In the genomic region with DNA sequence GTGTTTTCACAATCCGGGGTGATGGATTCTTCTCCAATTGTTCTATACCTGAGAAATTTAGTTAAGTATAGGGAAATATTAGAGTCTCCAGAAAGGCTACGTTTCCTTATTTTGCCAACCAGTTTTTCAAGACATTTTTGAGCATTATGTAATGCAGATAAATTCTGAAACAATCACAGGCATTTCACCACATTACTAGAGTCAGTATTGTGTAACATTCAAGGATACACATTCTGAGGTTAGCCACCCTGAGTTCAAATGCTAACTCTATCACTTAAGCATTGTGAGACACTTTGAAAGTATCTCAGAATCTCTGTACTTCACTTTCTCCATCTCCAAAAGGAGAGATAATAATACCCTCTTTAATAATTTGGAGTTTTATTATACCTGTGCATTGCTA, we compare ENCODE assay signal across 24 cellular contexts. TPM values are rescaled to one million over a fixed set of nuclear protein-coding genes. Genes with fewer than 3 reads are reported as not detected.
DNase-seq lines count a peak whose midpoint lies in the region; ATAC-seq, FAIRE-seq and TF ChIP-seq lines count a peak whose summit lies in the region.
"Had no signal": no experiment of that assay in that cellular context is flagged by ENCODE, and none has a peak within 500 bp of the region (broad histone marks: within the 10 kb centered on the region; RNA-seq: fewer than 3 reads in every experiment).

No MANE protein-coding gene starts in this region.

- H3K9me1 ChIP-seq in keratinocyte (ENCODE audit: control insufficient read depth, extremely low read depth, insufficient read depth, low read length), result no peaks in the 10 kb centered on the region

- H3K27me3 ChIP-seq in keratinocyte (ENCODE audit: control insufficient read depth, extremely low read depth, insufficient read depth, low read length), result no peaks in the 10 kb centered on the region
- no peaks in the 10 kb centered on the region for H3K27me3 ChIP-seq in endodermal cell (ENCODE audit: control insufficient read depth, insufficient read depth, low read length, poor library complexity, severe bottlenecking)
- H3K27me3 ChIP-seq: neural progenitor cell, testis had no signal

- no peak for TF ChIP-seq CTCF in keratinocyte (optimal IDR thresholded peaks at IDR 0.05 in 1 of 3, IDR thresholded peaks at IDR 0.05 in 1 of 3, conservative IDR thresholded peaks at IDR 0.05 in 1 of 3; ENCODE audit: extremely low read depth in 1 of 3, insufficient read depth in 2 of 3, low read length in 3 of 3)
- TF ChIP-seq CTCF in endodermal cell (conservative IDR thresholded peaks at IDR 0.05), result no peak

- H3K9ac ChIP-seq in keratinocyte (ENCODE audit: control insufficient read depth, extremely low read depth, insufficient read depth, low read length) (no peak overlapping the region), endodermal cell (ENCODE audit: extremely low read depth, low read length, poor library complexity, severe bottlenecking) (no peak overlapping the region)
- H3K9ac ChIP-seq: neural progenitor cell had no signal

- H3K4me1 ChIP-seq in keratinocyte (ENCODE audit: control insufficient read depth, extremely low read depth, insufficient read depth, low read length) (peaks cover 27% of the 10 kb centered on the region), endodermal cell (ENCODE audit: control insufficient read depth, insufficient read depth, low read length) (no peaks in the 10 kb centered on the region)
- H3K4me1 ChIP-seq: neural progenitor cell, testis had no signal

- H3K27me3 Mint-ChIP-seq in endodermal cell (ENCODE audit: insufficient read depth) (no peaks in the 10 kb centered on the region), T-helper 17 cell (no peaks in the 10 kb centered on the region)

- no peaks in the 10 kb centered on the region for H3K79me2 ChIP-seq in keratinocyte (ENCODE audit: control insufficient read depth, insufficient read depth, low read length)

- H3K27ac ChIP-seq in keratinocyte (ENCODE audit: control insufficient read depth, insufficient read depth, low read length), result peak overlapping the region; percentile 37
- H3K27ac ChIP-seq in endodermal cell (ENCODE audit: low read depth, low read length), result no peak overlapping the region
- H3K27ac ChIP-seq: neural progenitor cell, testis had no signal

- H3K36me3 ChIP-seq in keratinocyte (ENCODE audit: control insufficient read depth in 2 of 2, extremely low read depth in 1 of 2, insufficient read depth in 2 of 2, low read length in 2 of 2), result no peaks in the 10 kb centered on the region
- no peaks in the 10 kb centered on the region for H3K36me3 ChIP-seq in endodermal cell (ENCODE audit: control insufficient read depth, insufficient read depth, low read length)
- H3K36me3 ChIP-seq: neural progenitor cell had no signal

- H3K4me3 ChIP-seq in keratinocyte (ENCODE audit: control insufficient read depth in 2 of 3, extremely low read depth in 1 of 3, insufficient read depth in 2 of 3, low read depth in 1 of 3, low read length in 3 of 3), result no peak overlapping the region
- H3K4me3 ChIP-seq in endodermal cell (ENCODE audit: low read length), result no peak overlapping the region
- H3K4me3 ChIP-seq: neural progenitor cell, testis had no signal

- no peak overlapping the region for H3K4me2 ChIP-seq in keratinocyte (ENCODE audit: control insufficient read depth, extremely low read depth, insufficient read depth, low read depth, low read length)
- H3K4me2 ChIP-seq: neural progenitor cell had no signal

- no peaks in the 10 kb centered on the region for H3K4me1 Mint-ChIP-seq in endodermal cell
- peaks cover 2% of the 10 kb centered on the region for H3K4me1 Mint-ChIP-seq in T-helper 17 cell
- H3K4me1 Mint-ChIP-seq: neural progenitor cell had no signal

- H3K9me3 ChIP-seq in keratinocyte (ENCODE audit: control insufficient read depth, low read depth, low read length), result no peaks in the 10 kb centered on the region
- no peaks in the 10 kb centered on the region for H3K9me3 ChIP-seq in endodermal cell (ENCODE audit: control insufficient read depth, low read length)
- no peaks in the 10 kb centered on the region for H3K9me3 ChIP-seq in T-helper 17 cell (ENCODE audit: control insufficient read depth, low read length, poor library complexity, severe bottlenecking)
- H3K9me3 ChIP-seq: testis had no signal

- FAIRE-seq in keratinocyte (lab: Jason Lieb, UNC), result peak; percentile 81
- FAIRE-seq: A204.1, RCC 7860 had no signal

- DNase-seq in AG08395 (ENCODE audit: low spot score), result peak; percentile 8
- DNase-seq in NOMO-1 (lab: John Stamatoyannopoulos, UW; ENCODE audit: unreplicated experiment in 2 of 2), result peak; percentile 61 to 86
- DNase-seq in astrocyte of the hippocampus (ENCODE audit: low read depth, low spot score), result peak; percentile 16
- DNase-seq in keratinocyte (ENCODE audit: low read depth, low spot score), result no peak
- DNase-seq in NCI-H128 (lab: John Stamatoyannopoulos, UW; ENCODE audit: unreplicated experiment), result no peak
- DNase-seq in endodermal cell, result no peak
- DNase-seq in T-helper 17 cell, result no peak
- DNase-seq in germinal center (ENCODE audit: low spot score), result no peak
- DNase-seq: activated CD4-positive, CD25-positive, alpha-beta regulatory T cell; activated effector memory CD4-positive, alpha-beta T cell treated with Interleukin-2 at 50 U/mL for 16 hours; CD8-positive, alpha-beta T cell; foreskin melanocyte; GOT3; mesenchymal stem cell; NCI-H2081 treated with DMSO at 0.1 percent for 48 hours; NCI-H524 treated with DMSO at 0.1 percent for 48 hours; retina; stimulated activated CD4-positive, alpha-beta T cell treated with anti-CD3 and anti-CD28 coated beads, Interleukin-2, amount 100 ng/mL, for 24 hours; stimulated activated CD8-positive, alpha-beta memory T cell treated with anti-CD3 and anti-CD28 coated beads, Interleukin-4, amount 100 ng/mL, for 48 hours; testis had no signal

- H4K20me1 ChIP-seq in keratinocyte (ENCODE audit: control insufficient read depth, extremely low read depth, insufficient read depth, low read length), result no peaks in the 10 kb centered on the region

- H3K9me3 Mint-ChIP-seq in endodermal cell, result no peaks in the 10 kb centered on the region
- H3K9me3 Mint-ChIP-seq: neural progenitor cell had no signal

- H3K4me3 Mint-ChIP-seq in endodermal cell, result no peak overlapping the region
- H3K4me3 Mint-ChIP-seq in T-helper 17 cell, result no peak overlapping the region
- H3K4me3 Mint-ChIP-seq: CD8-positive, alpha-beta T cell; neural progenitor cell had no signal

- ATAC-seq in T-helper 17 cell, result no peak
- ATAC-seq: CD8-positive, alpha-beta T cell had no signal

- H2AFZ ChIP-seq in keratinocyte (ENCODE audit: control insufficient read depth, low read length), result no peak overlapping the region
- H2AFZ ChIP-seq: neural progenitor cell had no signal

- dilution Hi-C loops in keratinocyte (cut with MboI; ENCODE audit: extremely low pct_ligation_motif_present, low sequenced_read_pairs), result no loop called here

- H3K36me3 Mint-ChIP-seq in endodermal cell (ENCODE audit: low read depth) (no peaks in the 10 kb centered on the region), T-helper 17 cell (ENCODE audit: low read depth) (no peaks in the 10 kb centered on the region)
- H3K36me3 Mint-ChIP-seq: neural progenitor cell had no signal

- 76 to 100% methylated on average over 1 to 2 of the region's 2 CpGs for WGBS in endodermal cell (ENCODE audit: insufficient coverage in 1 of 2, insufficient read length in 1 of 2), 2 experiments

- H3K27ac Mint-ChIP-seq in endodermal cell, result no peak overlapping the region
- H3K27ac Mint-ChIP-seq in T-helper 17 cell, result no peak overlapping the region
- H3K27ac Mint-ChIP-seq: CD8-positive, alpha-beta T cell; neural progenitor cell had no signal

RNA-seq across cellular contexts. Expression of a gene that starts 10.6 kb away (rescaled TPM):
- 0.28 to 0.57 TPM (median 0.39 TPM) in 3 replicates for polyA plus RNA-seq in keratinocyte
- polyA plus RNA-seq in keratinocyte (2011; ENCODE audit: low read depth), result not detected
- 0.26 and 0.32 TPM in 2 replicates for polyA plus RNA-seq in keratinocyte (2011; cell fraction: cytosol; rRNA removed)
- polyA plus RNA-seq in keratinocyte (2011; cell fraction: nucleus; rRNA removed), result 0.29 and 0.50 TPM in 2 replicates
- 0.03 and 0.64 TPM in 2 replicates for polyA plus RNA-seq in keratinocyte (2012; ENCODE audit: low replicate concordance)
- 0.16 to 0.64 TPM (median 0.20 TPM) in 3 replicates for polyA minus RNA-seq in keratinocyte
- polyA minus RNA-seq in keratinocyte (2011; cell fraction: cytosol; rRNA and poly(A)+ RNA removed), result not detected
- polyA minus RNA-seq in keratinocyte (2011; cell fraction: nucleus; rRNA and poly(A)+ RNA removed), result 0.11 and 0.70 TPM in 2 replicates
- total RNA-seq in endodermal cell (not detected), T-helper 17 cell (1 to 10 TPM; 4.3 to 6.3 TPM)
- polyA plus RNA-seq in endodermal cell (2013, experiment 1 of 2), result not detected
- polyA plus RNA-seq in endodermal cell (2013, experiment 2 of 2), result not detected
- total RNA-seq: HT-29 had no signal

Comparison
In these comparisons a context has a peak if more than half of its experiments do, and no peak if none do; other contexts are left out.
1. DNase-seq: peak in AG08395 (single experiment), NOMO-1 (2 of 2) and astrocyte of the hippocampus (single experiment); none in keratinocyte (single experiment), NCI-H128 (single experiment), endodermal cell (single experiment), T-helper 17 cell (0 of 3) and germinal center (single experiment).
2. RNA of a gene that starts 10.6 kb away (total RNA-seq): 4.3 to 6.3 TPM in T-helper 17 cell; not detected in endodermal cell; every median in the first group is over 4 times any median in the second.